ENCODE assay signal across 15 cellular contexts in genomic region chr1:162141273-162142023, GRCh38.
A peak's percentile ranks its signal among the peaks of the same experiment; 100 is the strongest.
DNase-seq lines count a peak whose midpoint lies in the region; ATAC-seq and TF ChIP-seq lines count a peak whose summit lies in the region.
"Had no signal": no experiment of that assay in that cellular context is flagged by ENCODE, and none has a peak within 500 bp of the region (broad histone marks: within the 10 kb centered on the region; RNA-seq: fewer than 3 reads in every experiment).

No MANE protein-coding gene starts in this region.

- ATAC-seq in left lobe of liver: peak; percentile 34
- no peak for ATAC-seq in GM18502 (IDR thresholded peaks at IDR 0.05; ENCODE audit: poor library complexity, unreplicated experiment)
- ATAC-seq in HG03196 (IDR thresholded peaks at IDR 0.05; ENCODE audit: unreplicated experiment): no peak
- no peak for ATAC-seq in Right ventricle myocardium superior (ENCODE audit: poor library complexity)
- ATAC-seq: upper lobe of right lung had no signal

- peak; percentile 40 for DNase-seq in AG09309 (ENCODE audit: low read depth)
- DNase-seq in HT1080 (ENCODE audit: low read depth): peak; percentile 62
- peak; percentile 33 for DNase-seq in brain microvascular endothelial cell
- no peak for DNase-seq in left lobe of liver (ENCODE audit: low spot score)
- DNase-seq in osteocyte (ENCODE audit: extremely low spot score, unreplicated experiment): no peak
- DNase-seq in Right ventricle myocardium superior: no peak
- DNase-seq: activated naive CD4-positive, alpha-beta T cell; KG1; NCI-H82; stimulated activated CD8-positive, alpha-beta memory T cell treated with anti-CD3 and anti-CD28 coated beads, Interleukin-4, amount 100 ng/mL, for 48 hours; upper lobe of right lung had no signal

- intact Hi-C loops in Right ventricle myocardium superior (cut with DNase I): no loop called here

- TF ChIP-seq CTCF in AG09309 (IDR thresholded peaks at IDR 0.05; ENCODE audit: control insufficient read depth, insufficient read depth, low read depth, low read length, missing control alignments): no peak
- TF ChIP-seq CTCF in brain microvascular endothelial cell (IDR thresholded peaks at IDR 0.05; ENCODE audit: low read depth, low read length, missing control alignments): no peak
- no peak for TF ChIP-seq CTCF in osteocyte (IDR thresholded peaks at IDR 0.05)

- in situ Hi-C loops in brain microvascular endothelial cell (cut with HindIII; ENCODE audit: low pct_ligation_motif_present, low sequenced_read_pairs): no loop called here

- no peak overlapping the region for H3K4me3 ChIP-seq in AG09309 (ENCODE audit: control insufficient read depth, low read depth, low read length)
- no peak overlapping the region for H3K4me3 ChIP-seq in brain microvascular endothelial cell (ENCODE audit: low read depth, low read length)
- H3K4me3 ChIP-seq: SK-N-MC, upper lobe of right lung had no signal

- no peak overlapping the region for H3K27ac Mint-ChIP-seq in osteocyte (ENCODE audit: unreplicated experiment)

- no peaks in the 10 kb centered on the region for H3K36me3 ChIP-seq in brain microvascular endothelial cell (replicated peaks)
- H3K36me3 ChIP-seq: upper lobe of right lung had no signal

- no peaks in the 10 kb centered on the region for H3K9me3 Mint-ChIP-seq in osteocyte (ENCODE audit: unreplicated experiment)

- no peak overlapping the region for H3K27ac ChIP-seq in brain microvascular endothelial cell
- H3K27ac ChIP-seq: SK-N-MC, upper lobe of right lung, VCaP had no signal

- no peaks in the 10 kb centered on the region for H3K27me3 ChIP-seq in brain microvascular endothelial cell (replicated peaks)
- H3K27me3 ChIP-seq: upper lobe of right lung had no signal

- H3K27me3 Mint-ChIP-seq in osteocyte (ENCODE audit: unreplicated experiment): no peaks in the 10 kb centered on the region

- H3K4me1 Mint-ChIP-seq in osteocyte (ENCODE audit: unreplicated experiment): peaks cover 11% of the 10 kb centered on the region

- H3K36me3 Mint-ChIP-seq in osteocyte (ENCODE audit: unreplicated experiment): no peaks in the 10 kb centered on the region

- H3K4me3 Mint-ChIP-seq in osteocyte (ENCODE audit: unreplicated experiment): no peak overlapping the region

Comparison
In these comparisons a context has a peak if more than half of its experiments do, and no peak if none do; other contexts are left out.
1. DNase-seq: peak in AG09309 (single experiment), HT1080 (single experiment) and brain microvascular endothelial cell (single experiment); none in left lobe of liver (single experiment), osteocyte (single experiment) and Right ventricle myocardium superior (single experiment).